In the genomic region with DNA sequence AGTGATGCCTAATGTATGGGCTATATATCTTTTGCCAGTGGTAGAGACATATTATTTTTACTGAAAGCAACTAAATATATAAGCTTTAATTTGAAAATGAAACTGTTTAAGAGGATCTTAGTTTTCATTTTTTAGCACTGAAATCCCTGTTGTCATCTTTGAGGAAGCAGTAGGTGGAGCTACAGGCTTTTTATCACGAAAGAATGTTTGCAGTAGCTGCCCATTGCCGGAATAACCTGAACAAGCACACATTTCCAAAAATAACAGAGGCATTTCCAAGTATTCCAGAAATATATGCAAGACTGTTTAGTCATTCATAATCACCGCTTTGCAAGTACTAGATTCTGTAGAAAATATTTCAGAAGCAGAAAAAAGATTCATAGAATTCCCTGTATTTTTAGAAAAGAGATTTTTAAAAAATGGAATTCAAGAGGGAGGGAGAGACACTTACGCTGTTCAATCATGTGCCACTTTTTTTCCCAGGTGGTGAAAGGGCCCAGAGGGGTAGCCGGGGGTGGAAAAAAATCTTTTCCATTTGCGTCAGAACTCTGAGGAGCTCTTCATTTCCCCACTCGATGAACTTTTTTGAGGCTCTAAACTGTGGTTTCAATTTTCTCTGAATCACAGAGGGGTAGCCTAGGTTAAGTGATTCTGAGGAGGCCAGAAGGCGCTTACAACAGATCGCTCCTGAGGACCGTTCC, we compare ENCODE assay signal across 9 cellular contexts.
DNase-seq lines count a peak whose midpoint lies in the region; ATAC-seq and TF ChIP-seq lines count a peak whose summit lies in the region.
"Had no signal": no experiment of that assay in that cellular context is flagged by ENCODE, and none has a peak within 500 bp of the region (broad histone marks: within the 10 kb centered on the region; RNA-seq: fewer than 3 reads in every experiment).

No MANE protein-coding gene starts in this region.

- H3K27ac ChIP-seq in OCI-LY1 (ENCODE audit: low read depth, low read length, poor library complexity, severe bottlenecking): no peak overlapping the region
- H3K27ac ChIP-seq in fibroblast of lung (ENCODE audit: insufficient read depth, low read length): no peak overlapping the region

- no peaks in the 10 kb centered on the region for H3K9me3 ChIP-seq in OCI-LY1 (ENCODE audit: low read length)
- no peaks in the 10 kb centered on the region for H3K9me3 ChIP-seq in fibroblast of lung (ENCODE audit: control insufficient read depth, insufficient read depth, low read depth, low read length)

- H3K4me2 ChIP-seq in OCI-LY1 (ENCODE audit: low read length) (no peak overlapping the region), fibroblast of lung (ENCODE audit: extremely low read depth, insufficient read depth, low read length) (peak overlapping the region; percentile 69)

- H4K20me1 ChIP-seq in OCI-LY1 (ENCODE audit: insufficient read depth, low read length): no peaks in the 10 kb centered on the region
- no peaks in the 10 kb centered on the region for H4K20me1 ChIP-seq in fibroblast of lung (ENCODE audit: control insufficient read depth, extremely low read depth, insufficient read depth, low read length)

- no peaks in the 10 kb centered on the region for H3K4me1 ChIP-seq in OCI-LY1 (ENCODE audit: insufficient read depth, low read length, severe bottlenecking)
- H3K4me1 ChIP-seq in fibroblast of lung (ENCODE audit: control insufficient read depth, extremely low read depth, insufficient read depth, low read length): peaks cover 2% of the 10 kb centered on the region

- peaks cover 33% of the 10 kb centered on the region for H3K9me3 Mint-ChIP-seq in HFFc6
- H3K9me3 Mint-ChIP-seq in activated CD4-positive, alpha-beta memory T cell treated with anti-CD3 and anti-CD28 coated beads for 36 hours: no peaks in the 10 kb centered on the region

- H3K36me3 ChIP-seq in OCI-LY1 (ENCODE audit: insufficient read depth, low read length) (no peaks in the 10 kb centered on the region), fibroblast of lung (ENCODE audit: control insufficient read depth, insufficient read depth, low read length) (no peaks in the 10 kb centered on the region)

- no peak overlapping the region for H3K4me3 Mint-ChIP-seq in HFFc6
- H3K4me3 Mint-ChIP-seq in activated CD4-positive, alpha-beta memory T cell treated with anti-CD3 and anti-CD28 coated beads for 36 hours: no peak overlapping the region
- H3K4me3 Mint-ChIP-seq: central memory CD8-positive, alpha-beta T cell had no signal

- no peaks in the 10 kb centered on the region for H3F3A ChIP-seq in OCI-LY1 (ENCODE audit: insufficient read depth, low read length)

- no peaks in the 10 kb centered on the region for H3K36me3 Mint-ChIP-seq in HFFc6 (ENCODE audit: low read depth)
- no peaks in the 10 kb centered on the region for H3K36me3 Mint-ChIP-seq in activated CD4-positive, alpha-beta memory T cell treated with anti-CD3 and anti-CD28 coated beads for 36 hours

- intact Hi-C loops in activated CD4-positive, alpha-beta memory T cell treated with anti-CD3 and anti-CD28 coated beads for 36 hours (cut with micrococcal nuclease): no loop called here

- H3K4me3 ChIP-seq in OCI-LY1 (ENCODE audit: low read depth, low read length, poor library complexity, severe bottlenecking) (no peak overlapping the region), fibroblast of lung (replicated peaks in 1 of 4; ENCODE audit: control extremely low read depth in 1 of 4, insufficient read depth in 1 of 4, low read depth in 3 of 4, low read length in 4 of 4) (peak overlapping the region in 2 of 4 experiments; percentile 27 to 56)

- H3K9ac ChIP-seq in OCI-LY1 (ENCODE audit: low read length) (no peak overlapping the region), fibroblast of lung (ENCODE audit: insufficient read depth, low read length) (no peak overlapping the region)

- CTCF ChIA-PET in activated CD4-positive, alpha-beta memory T cell treated with anti-CD3 and anti-CD28 coated beads for 36 hours (lab: Charles Lee): no interaction called here

- H3K27me3 Mint-ChIP-seq in HFFc6 (ENCODE audit: insufficient read depth): no peaks in the 10 kb centered on the region; the same call in 1 of the 2 replicates
- peaks cover 2% of the 10 kb centered on the region for H3K27me3 Mint-ChIP-seq in activated CD4-positive, alpha-beta memory T cell treated with anti-CD3 and anti-CD28 coated beads for 36 hours
- H3K27me3 Mint-ChIP-seq: central memory CD8-positive, alpha-beta T cell had no signal

- H2AFZ ChIP-seq in OCI-LY1 (ENCODE audit: low read length) (no peak overlapping the region), fibroblast of lung (ENCODE audit: low read length) (peak overlapping the region; percentile 11)

- H3K79me2 ChIP-seq in OCI-LY1 (ENCODE audit: insufficient read depth, low read length): no peaks in the 10 kb centered on the region
- H3K79me2 ChIP-seq in fibroblast of lung (ENCODE audit: control insufficient read depth, insufficient read depth, low read length): no peaks in the 10 kb centered on the region

- H3K4me1 Mint-ChIP-seq in HFFc6 (ENCODE audit: low read depth): no peaks in the 10 kb centered on the region
- H3K4me1 Mint-ChIP-seq in activated CD4-positive, alpha-beta memory T cell treated with anti-CD3 and anti-CD28 coated beads for 36 hours (ENCODE audit: low read depth): no peaks in the 10 kb centered on the region
- H3K4me1 Mint-ChIP-seq: central memory CD8-positive, alpha-beta T cell had no signal

- POLR2A ChIA-PET in activated CD4-positive, alpha-beta memory T cell treated with anti-CD3 and anti-CD28 coated beads for 36 hours (lab: Charles Lee): no interaction called here

- no peaks in the 10 kb centered on the region for H3K9me2 ChIP-seq in OCI-LY1 (ENCODE audit: low read depth, low read length)

- ATAC-seq in HG02970 (IDR thresholded peaks at IDR 0.05; ENCODE audit: low FRiP score, unreplicated experiment): no peak

- H3K27me3 ChIP-seq in OCI-LY1 (ENCODE audit: insufficient read depth, low read length): no peaks in the 10 kb centered on the region
- no peaks in the 10 kb centered on the region for H3K27me3 ChIP-seq in fibroblast of lung (ENCODE audit: control insufficient read depth, insufficient read depth, low read length)

- DNase-seq in AG08395 (ENCODE audit: low spot score) (peak; percentile 48), HFFc6 (peak; percentile 5), fibroblast of lung (ENCODE audit: low read depth in 2 of 2) (peak; percentile 87 to 89), pulmonary artery endothelial cell (ENCODE audit: low read depth, low spot score) (peak; percentile 48)
- DNase-seq in activated CD4-positive, alpha-beta memory T cell treated with anti-CD3 and anti-CD28 coated beads for 36 hours: no peak
- DNase-seq in stimulated activated CD4-positive, alpha-beta T cell treated with anti-CD3 and anti-CD28 coated beads, Interleukin-2, amount 100 ng/mL, for 24 hours: no peak

- TF ChIP-seq CTCF in HFFc6 (IDR thresholded peaks at IDR 0.05) (no peak; the same call in 1 of the 2 replicates), OCI-LY1 (IDR thresholded peaks at IDR 0.05; ENCODE audit: low read length) (peak; percentile 28; the same call in 1 of the 2 replicates), fibroblast of lung (conservative IDR thresholded peaks at IDR 0.05 in 1 of 2, IDR thresholded peaks at IDR 0.05 in 1 of 2; ENCODE audit: low read depth in 1 of 2, low read length in 2 of 2) (peak; percentile 52 to 58)

- H3K27ac Mint-ChIP-seq in HFFc6: no peak overlapping the region
- no peak overlapping the region for H3K27ac Mint-ChIP-seq in activated CD4-positive, alpha-beta memory T cell treated with anti-CD3 and anti-CD28 coated beads for 36 hours

Comparison
In these comparisons a context has a peak if more than half of its experiments do, and no peak if none do; other contexts are left out.
1. DNase-seq: peak in AG08395 (single experiment), HFFc6 (single experiment), fibroblast of lung (2 of 2) and pulmonary artery endothelial cell (single experiment); none in activated CD4-positive, alpha-beta memory T cell treated with anti-CD3 and anti-CD28 coated beads for 36 hours (single experiment) and stimulated activated CD4-positive, alpha-beta T cell treated with anti-CD3 and anti-CD28 coated beads, Interleukin-2, amount 100 ng/mL, for 24 hours (0 of 2).